ENCODE assay signal across 8 cellular contexts in genomic region chr15:84023636-84024035, GRCh38.
DNase-seq lines count a peak whose midpoint lies in the region; ATAC-seq and TF ChIP-seq lines count a peak whose summit lies in the region.

No MANE protein-coding gene starts in this region.

- peak; percentile 69 for DNase-seq in Calu3
- peak in 1 of 2 experiments; percentile 11 for DNase-seq in HL-60 (ENCODE audit: low read depth in 1 of 2, low spot score in 1 of 2)
- DNase-seq in activated naive CD8-positive, alpha-beta T cell treated with anti-CD3 and anti-CD28 coated beads, Interleukin-2, amount 50 U/mL, for 24 hours = peak; percentile 33
- DNase-seq in left lobe of liver (ENCODE audit: low spot score) = no peak
- DNase-seq in NOMO-1 treated with dmso at 0.1 percent for 144 hours (lab: John Stamatoyannopoulos, UW; ENCODE audit: unreplicated experiment) = no peak
- no peak for DNase-seq in NCI-H187 treated with DMSO at 0.1 percent for 48 hours (lab: John Stamatoyannopoulos, UW)
- no peak for DNase-seq in NCI-H1092 treated with DMSO at 0.1 percent for 48 hours (lab: John Stamatoyannopoulos, UW)

- H3K4me3 Mint-ChIP-seq in Calu3 (ENCODE audit: low read depth, unreplicated experiment) = no peak overlapping the region
- no peak overlapping the region for H3K4me3 Mint-ChIP-seq in activated naive CD8-positive, alpha-beta T cell treated with anti-CD3 and anti-CD28 coated beads, Interleukin-2, amount 50 U/mL, for 24 hours

- H3K27me3 Mint-ChIP-seq in Calu3 (ENCODE audit: unreplicated experiment) = peaks cover 18% of the 10 kb centered on the region
- H3K27me3 Mint-ChIP-seq in activated naive CD8-positive, alpha-beta T cell treated with anti-CD3 and anti-CD28 coated beads, Interleukin-2, amount 50 U/mL, for 24 hours = peaks cover 5% of the 10 kb centered on the region

- no peak overlapping the region for H3K4me3 ChIP-seq in HL-60 (replicated peaks; ENCODE audit: insufficient read depth, low read length)

- intact Hi-C loops in Calu3 (cut with micrococcal nuclease; ENCODE audit: unreplicated experiment) = loop anchor here (1.0 to 2.0 kb wide), 4 partner anchors 23 to 458 kb away; no protein-coding TSS in a partner anchor

- H3K27ac ChIP-seq in HL-60 (replicated peaks) = no peak overlapping the region

- H3K9me3 Mint-ChIP-seq in Calu3 (ENCODE audit: low read depth, unreplicated experiment) = no peaks in the 10 kb centered on the region
- peaks cover 11% of the 10 kb centered on the region for H3K9me3 Mint-ChIP-seq in activated naive CD8-positive, alpha-beta T cell treated with anti-CD3 and anti-CD28 coated beads, Interleukin-2, amount 50 U/mL, for 24 hours

- no TSS peak for BruUV-seq in Calu3 (replicated peaks; lab: Mats Ljungman, UMichigan)

- H3K4me1 Mint-ChIP-seq in Calu3 (ENCODE audit: low read depth, unreplicated experiment) = no peaks in the 10 kb centered on the region
- H3K4me1 Mint-ChIP-seq in activated naive CD8-positive, alpha-beta T cell treated with anti-CD3 and anti-CD28 coated beads, Interleukin-2, amount 50 U/mL, for 24 hours = no peaks in the 10 kb centered on the region

- no peak for ATAC-seq in activated naive CD8-positive, alpha-beta T cell treated with anti-CD3 and anti-CD28 coated beads, Interleukin-2, amount 50 U/mL, for 24 hours
- ATAC-seq in left lobe of liver (peak; percentile 71), GM21717 (IDR thresholded peaks at IDR 0.05; ENCODE audit: unreplicated experiment) (no peak)

- no peaks in the 10 kb centered on the region for H3K27me3 ChIP-seq in HL-60 (ENCODE audit: insufficient read depth, poor library complexity, severe bottlenecking)

- no peaks in the 10 kb centered on the region for H3K36me3 Mint-ChIP-seq in Calu3 (ENCODE audit: insufficient read depth, unreplicated experiment)
- H3K36me3 Mint-ChIP-seq in activated naive CD8-positive, alpha-beta T cell treated with anti-CD3 and anti-CD28 coated beads, Interleukin-2, amount 50 U/mL, for 24 hours (ENCODE audit: low read depth) = no peaks in the 10 kb centered on the region

- TF ChIP-seq CTCF in Calu3 (IDR thresholded peaks at IDR 0.05; ENCODE audit: unreplicated experiment) = peak; percentile 66
- peak; percentile 19 for TF ChIP-seq CTCF in HL-60 (IDR thresholded peaks at IDR 0.05; ENCODE audit: insufficient read depth, low read length)

- CTCF ChIA-PET in Calu3 (lab: Charles Lee) = interaction anchor here (0.8 to 1.1 kb wide), 3 partner anchors 11 to 457 kb away, joined by 3 read pairs; no protein-coding TSS in a partner anchor

- H3K27ac Mint-ChIP-seq in Calu3 (ENCODE audit: unreplicated experiment) = no peak overlapping the region
- H3K27ac Mint-ChIP-seq in activated naive CD8-positive, alpha-beta T cell treated with anti-CD3 and anti-CD28 coated beads, Interleukin-2, amount 50 U/mL, for 24 hours = no peak overlapping the region

Comparison
In these comparisons a context has a peak if more than half of its experiments do, and no peak if none do; other contexts are left out.
1. DNase-seq: peak in Calu3 (single experiment) and activated naive CD8-positive, alpha-beta T cell treated with anti-CD3 and anti-CD28 coated beads, Interleukin-2, amount 50 U/mL, for 24 hours (single experiment); none in left lobe of liver (single experiment), NOMO-1 treated with dmso at 0.1 percent for 144 hours (single experiment), NCI-H187 treated with DMSO at 0.1 percent for 48 hours (single experiment) and NCI-H1092 treated with DMSO at 0.1 percent for 48 hours (single experiment).